ENCODE assay signal across 8 cellular contexts in the genomic region with DNA sequence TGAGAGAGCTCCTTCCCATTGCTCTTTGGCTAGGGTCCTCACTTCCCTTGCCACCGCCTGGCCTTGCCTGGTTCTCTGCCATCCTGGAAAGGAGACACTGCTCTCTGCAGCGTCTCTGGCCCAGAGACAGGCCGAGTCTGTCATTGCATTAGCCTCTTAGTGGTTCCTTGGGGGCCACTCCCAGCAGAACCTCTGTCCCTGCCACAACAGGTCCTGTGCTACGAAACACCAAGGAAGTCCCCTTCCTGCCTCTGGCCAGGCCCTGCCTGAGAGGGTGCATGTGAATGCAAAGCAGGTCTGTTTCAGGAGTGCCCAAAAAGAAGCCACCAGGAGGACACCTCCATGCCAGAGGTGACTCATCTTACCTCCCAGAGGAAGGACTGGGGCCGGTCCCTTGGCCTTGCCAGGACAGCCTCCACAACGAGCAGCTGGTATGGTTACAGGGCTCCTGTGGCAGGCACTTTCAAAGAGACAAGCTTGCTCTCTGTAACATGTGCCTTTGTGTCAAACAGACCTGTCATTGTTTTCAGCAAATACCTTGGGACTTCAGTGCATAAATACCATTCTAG. TPM values are rescaled to one million over a fixed set of nuclear protein-coding genes. Genes with fewer than 3 reads are reported as not detected.
DNase-seq lines count a peak whose midpoint lies in the region; ATAC-seq, FAIRE-seq and TF ChIP-seq lines count a peak whose summit lies in the region.
"Had no signal": no experiment of that assay in that cellular context is flagged by ENCODE, and none has a peak within 500 bp of the region (broad histone marks: within the 10 kb centered on the region; RNA-seq: fewer than 3 reads in every experiment).

No MANE protein-coding gene starts in this region.

- peaks cover 30% of the 10 kb centered on the region for H3K4me1 ChIP-seq in body of pancreas

- H3K36me3 Mint-ChIP-seq in IgD-negative memory B cell (no peaks in the 10 kb centered on the region), naive B cell (peaks cover 5 to 14% of the 10 kb centered on the region in 2 donors)

- H3K27me3 ChIP-seq in body of pancreas = no peaks in the 10 kb centered on the region
- H3K27me3 ChIP-seq: neutrophil had no signal

- H3K4me3 Mint-ChIP-seq in IgD-negative memory B cell = peak overlapping the region; percentile 74 to 94 (median 86)
- peak overlapping the region; percentile 67 to 93 (median 83) for H3K4me3 Mint-ChIP-seq in naive B cell

- TF ChIP-seq POLR2A in body of pancreas (IDR thresholded peaks at IDR 0.05) = no peak

- peaks cover 0 to 3% of the 10 kb centered on the region in 2 donors for H3K36me3 ChIP-seq in body of pancreas (replicated peaks in 1 of 2; ENCODE audit: insufficient read depth in 1 of 2, low read depth in 2 of 2)
- H3K36me3 ChIP-seq: neutrophil had no signal

- ATAC-seq in GM21529 (IDR thresholded peaks at IDR 0.05; ENCODE audit: unreplicated experiment) (peak; percentile 60), body of pancreas (peak; percentile 76), naive B cell (ENCODE audit: low read depth in 2 of 2) (peak; percentile 1)

- TF ChIP-seq CTCF in body of pancreas (IDR thresholded peaks at IDR 0.05) = no peak

- H3K4me1 Mint-ChIP-seq in IgD-negative memory B cell (peaks cover 22 to 32% (median 24%) of the 10 kb centered on the region in 3 donors), naive B cell (peaks cover 18 to 27% (median 26%) of the 10 kb centered on the region in 3 donors)

- H3K27me3 Mint-ChIP-seq in IgD-negative memory B cell (peaks cover 2% of the 10 kb centered on the region), naive B cell (no peaks in the 10 kb centered on the region)

- no peak overlapping the region for H3K4me3 ChIP-seq in body of pancreas

- H3K27ac Mint-ChIP-seq in IgD-negative memory B cell (peak overlapping the region; percentile 79 to 94 (median 92)), naive B cell (peak overlapping the region in 5 of 6 donors; percentile 16 to 91 (median 70))

- peak; percentile 97 for FAIRE-seq in GM18507 (lab: Jason Lieb, UNC)

- no peaks in the 10 kb centered on the region for H3K9me3 ChIP-seq in body of pancreas
- H3K9me3 ChIP-seq: neutrophil had no signal

- H3K27ac ChIP-seq in body of pancreas = peak overlapping the region in 3 of 4 donors; percentile 74 to 80 (median 74)
- H3K27ac ChIP-seq: neutrophil had no signal

- DNase-seq in GM18507 (ENCODE audit: extremely low spot score, insufficient read length, low read depth) (peak; percentile 42), body of pancreas (peak; percentile 23 to 57 (median 38)), naive B cell (no peak), HuH-7 (ENCODE audit: low spot score) (no peak), NCI-H2227 treated with DMSO at 0.1 percent for 48 hours (lab: John Stamatoyannopoulos, UW) (no peak)

- H3K9me3 Mint-ChIP-seq in IgD-negative memory B cell (no peaks in the 10 kb centered on the region), naive B cell (peaks cover 0 to 6% (median 0%) of the 10 kb centered on the region in 7 donors)

- 37 to 41% methylated on average over 6 of the region's 6 CpGs for WGBS in body of pancreas, 2 donors

- intact Hi-C loops in body of pancreas (cut with DNase I) = no loop called here

RNA-seq across cellular contexts. Expression of a gene that starts 59.6 kb away (rescaled TPM):
- polyA plus RNA-seq in IgD-negative memory B cell (64.8 TPM), naive B cell (ENCODE audit: low read depth in 6 of 6) (10 to 100 TPM; 46.1 to 64.6 (median 61.0) TPM)
- 10 to 100 TPM; 29.3 to 34.3 TPM for total RNA-seq in body of pancreas

Comparison
In these comparisons a context has a peak if more than half of its experiments do, and no peak if none do; other contexts are left out.
1. DNase-seq: peak in GM18507 (single experiment) and body of pancreas (4 of 4); none in naive B cell (single experiment), HuH-7 (single experiment) and NCI-H2227 treated with DMSO at 0.1 percent for 48 hours (single experiment).
2. ATAC-seq: peak in every context shown above with its lines; median percentile 76 in body of pancreas; 60 in GM21529; 1 in naive B cell.